In the genomic region with DNA sequence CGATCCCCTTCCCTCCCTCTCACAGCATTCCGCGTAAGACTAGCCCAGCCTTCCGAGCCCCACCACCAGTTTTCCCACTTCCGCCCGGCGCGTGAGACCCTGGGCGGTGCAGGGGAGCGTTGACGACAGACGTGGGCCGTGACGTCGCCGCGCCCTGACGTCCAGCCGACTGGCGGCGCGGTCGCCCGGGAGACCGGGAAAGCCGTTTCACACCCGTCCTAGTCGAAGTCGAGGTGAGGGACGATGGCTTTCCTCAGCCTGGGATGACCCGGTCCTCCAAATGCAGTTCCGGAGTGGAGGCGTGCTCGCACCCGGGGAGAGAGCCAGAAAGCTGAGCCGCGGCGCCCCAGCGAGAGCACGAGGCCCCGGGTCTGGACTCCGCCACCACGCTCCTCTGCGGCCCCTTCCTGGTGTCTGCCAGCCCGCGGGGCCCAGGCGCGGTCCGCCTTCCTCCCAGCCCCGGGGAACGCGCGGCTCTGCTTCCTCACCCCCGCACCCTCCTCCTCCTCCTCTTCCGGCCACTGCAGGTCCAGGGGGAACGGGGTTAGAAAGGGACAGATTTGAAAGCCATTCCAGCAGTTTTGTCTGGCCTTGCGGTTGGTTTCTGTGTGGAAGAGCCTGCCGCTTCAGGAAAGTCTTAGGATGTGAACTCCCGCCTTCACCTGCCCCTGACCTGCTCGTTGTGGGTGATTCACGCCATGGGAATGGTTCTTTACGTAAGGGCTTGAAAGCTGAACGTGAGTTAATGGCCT, we compare ENCODE assay signal across 1 cellular context.
TF ChIP-seq lines count a peak whose summit lies in the region.

A gene (plus strand): TSS at position 210 of the 752 bp plus-strand sequence. CDS start 2,977 bp downstream, outside the sequence.

TF ChIP-seq in K562, 482 proteins besides CTCF, POLR2A, EP300 and RAD21 (continued from another document and continues in another):
- TF ChIP-seq, protein P1, sequence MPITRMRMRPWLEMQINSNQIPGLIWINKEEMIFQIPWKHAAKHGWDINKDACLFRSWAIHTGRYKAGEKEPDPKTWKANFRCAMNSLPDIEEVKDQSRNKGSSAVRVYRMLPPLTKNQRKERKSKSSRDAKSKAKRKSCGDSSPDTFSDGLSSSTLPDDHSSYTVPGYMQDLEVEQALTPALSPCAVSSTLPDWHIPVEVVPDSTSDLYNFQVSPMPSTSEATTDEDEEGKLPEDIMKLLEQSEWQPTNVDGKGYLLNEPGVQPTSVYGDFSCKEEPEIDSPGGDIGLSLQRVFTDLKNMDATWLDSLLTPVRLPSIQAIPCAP (CRISPR knock-in tag; IDR thresholded peaks at IDR 0.05; ENCODE audit: borderline replicate concordance) = no peak; the same call in 1 of the 2 replicates
- TF ChIP-seq HMG20B (CRISPR knock-in tag; IDR thresholded peaks at IDR 0.05) = no peak
- TF ChIP-seq MEF2D (tag; conservative IDR thresholded peaks at IDR 0.05; ENCODE audit: low read depth) = no peak
- TF ChIP-seq, protein P2, sequence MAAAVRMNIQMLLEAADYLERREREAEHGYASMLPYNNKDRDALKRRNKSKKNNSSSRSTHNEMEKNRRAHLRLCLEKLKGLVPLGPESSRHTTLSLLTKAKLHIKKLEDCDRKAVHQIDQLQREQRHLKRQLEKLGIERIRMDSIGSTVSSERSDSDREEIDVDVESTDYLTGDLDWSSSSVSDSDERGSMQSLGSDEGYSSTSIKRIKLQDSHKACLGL (CRISPR knock-in tag; IDR thresholded peaks at IDR 0.05; ENCODE audit: borderline replicate concordance, poor library complexity, severe bottlenecking) = no peak
- TF ChIP-seq, protein P3, sequence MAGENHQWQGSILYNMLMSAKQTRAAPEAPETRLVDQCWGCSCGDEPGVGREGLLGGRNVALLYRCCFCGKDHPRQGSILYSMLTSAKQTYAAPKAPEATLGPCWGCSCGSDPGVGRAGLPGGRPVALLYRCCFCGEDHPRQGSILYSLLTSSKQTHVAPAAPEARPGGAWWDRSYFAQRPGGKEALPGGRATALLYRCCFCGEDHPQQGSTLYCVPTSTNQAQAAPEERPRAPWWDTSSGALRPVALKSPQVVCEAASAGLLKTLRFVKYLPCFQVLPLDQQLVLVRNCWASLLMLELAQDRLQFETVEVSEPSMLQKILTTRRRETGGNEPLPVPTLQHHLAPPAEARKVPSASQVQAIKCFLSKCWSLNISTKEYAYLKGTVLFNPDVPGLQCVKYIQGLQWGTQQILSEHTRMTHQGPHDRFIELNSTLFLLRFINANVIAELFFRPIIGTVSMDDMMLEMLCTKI (IDR thresholded peaks at IDR 0.05; ENCODE audit: partially characterized antibody) = no peak
- TF ChIP-seq PRPF4 (IDR thresholded peaks at IDR 0.05; ENCODE audit: insufficient read depth, low read depth, low read length, poor library complexity, severe bottlenecking) = no peak
- 0 out of 2 replicates have a peak, but pooled peaks have one; percentile 55 for TF ChIP-seq ZNF431 (CRISPR knock-in tag; IDR thresholded peaks at IDR 0.05)
- TF ChIP-seq EWSR1 (IDR thresholded peaks at IDR 0.05; ENCODE audit: borderline replicate concordance, low read depth, partially characterized antibody) = no peak
- no peak for TF ChIP-seq ZNF717 (CRISPR knock-in tag; IDR thresholded peaks at IDR 0.05)
- TF ChIP-seq RFX5 (IDR thresholded peaks at IDR 0.05; ENCODE audit: low read depth, low read length) = no peak
- no peak for TF ChIP-seq XRCC4 (IDR thresholded peaks at IDR 0.05; ENCODE audit: extremely low read depth, insufficient read depth, insufficient read length)
- TF ChIP-seq NCOA1 (IDR thresholded peaks at IDR 0.05; ENCODE audit: low read depth) = peak; percentile 91
- TF ChIP-seq, protein P4, sequence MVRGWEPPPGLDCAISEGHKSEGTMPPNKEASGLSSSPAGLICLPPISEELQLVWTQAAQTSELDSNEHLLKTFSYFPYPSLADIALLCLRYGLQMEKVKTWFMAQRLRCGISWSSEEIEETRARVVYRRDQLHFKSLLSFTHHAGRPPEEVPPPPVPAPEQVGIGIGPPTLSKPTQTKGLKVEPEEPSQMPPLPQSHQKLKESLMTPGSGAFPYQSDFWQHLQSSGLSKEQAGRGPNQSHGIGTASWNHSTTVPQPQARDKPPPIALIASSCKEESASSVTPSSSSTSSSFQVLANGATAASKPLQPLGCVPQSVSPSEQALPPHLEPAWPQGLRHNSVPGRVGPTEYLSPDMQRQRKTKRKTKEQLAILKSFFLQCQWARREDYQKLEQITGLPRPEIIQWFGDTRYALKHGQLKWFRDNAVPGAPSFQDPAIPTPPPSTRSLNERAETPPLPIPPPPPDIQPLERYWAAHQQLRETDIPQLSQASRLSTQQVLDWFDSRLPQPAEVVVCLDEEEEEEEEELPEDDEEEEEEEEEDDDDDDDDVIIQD (CRISPR knock-in tag; IDR thresholded peaks at IDR 0.05) = peak; percentile 76; the same call in 1 of the 2 replicates
- no peak for TF ChIP-seq ZNF174 (CRISPR knock-in tag; IDR thresholded peaks at IDR 0.05)
- TF ChIP-seq ELF2 (CRISPR knock-in tag; IDR thresholded peaks at IDR 0.05) = peak; percentile 72
- TF ChIP-seq, protein P5, sequence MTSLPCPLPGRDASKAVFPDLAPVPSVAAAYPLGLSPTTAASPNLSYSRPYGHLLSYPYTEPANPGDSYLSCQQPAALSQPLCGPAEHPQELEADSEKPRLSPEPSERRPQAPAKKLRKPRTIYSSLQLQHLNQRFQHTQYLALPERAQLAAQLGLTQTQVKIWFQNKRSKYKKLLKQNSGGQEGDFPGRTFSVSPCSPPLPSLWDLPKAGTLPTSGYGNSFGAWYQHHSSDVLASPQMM (CRISPR knock-in tag; IDR thresholded peaks at IDR 0.05) = no peak
- TF ChIP-seq, protein P6, sequence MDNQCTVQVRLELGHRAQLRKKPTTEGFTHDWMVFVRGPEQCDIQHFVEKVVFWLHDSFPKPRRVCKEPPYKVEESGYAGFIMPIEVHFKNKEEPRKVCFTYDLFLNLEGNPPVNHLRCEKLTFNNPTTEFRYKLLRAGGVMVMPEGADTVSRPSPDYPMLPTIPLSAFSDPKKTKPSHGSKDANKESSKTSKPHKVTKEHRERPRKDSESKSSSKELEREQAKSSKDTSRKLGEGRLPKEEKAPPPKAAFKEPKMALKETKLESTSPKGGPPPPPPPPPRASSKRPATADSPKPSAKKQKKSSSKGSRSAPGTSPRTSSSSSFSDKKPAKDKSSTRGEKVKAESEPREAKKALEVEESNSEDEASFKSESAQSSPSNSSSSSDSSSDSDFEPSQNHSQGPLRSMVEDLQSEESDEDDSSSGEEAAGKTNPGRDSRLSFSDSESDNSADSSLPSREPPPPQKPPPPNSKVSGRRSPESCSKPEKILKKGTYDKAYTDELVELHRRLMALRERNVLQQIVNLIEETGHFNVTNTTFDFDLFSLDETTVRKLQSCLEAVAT (IDR thresholded peaks at IDR 0.05) = 0 out of 4 replicates have a peak, but pooled peaks of 1 of the 2 experiments have one; percentile 4
- no peak for TF ChIP-seq SNIP1 (IDR thresholded peaks at IDR 0.05; ENCODE audit: low read depth)
- TF ChIP-seq SUPT5H (IDR thresholded peaks at IDR 0.05) = peak; percentile 96
- TF ChIP-seq SOX6 (IDR thresholded peaks at IDR 0.05) = no peak
- no peak for TF ChIP-seq ZKSCAN1 (IDR thresholded peaks at IDR 0.05; ENCODE audit: low read depth, low read length)
- TF ChIP-seq, protein P7, sequence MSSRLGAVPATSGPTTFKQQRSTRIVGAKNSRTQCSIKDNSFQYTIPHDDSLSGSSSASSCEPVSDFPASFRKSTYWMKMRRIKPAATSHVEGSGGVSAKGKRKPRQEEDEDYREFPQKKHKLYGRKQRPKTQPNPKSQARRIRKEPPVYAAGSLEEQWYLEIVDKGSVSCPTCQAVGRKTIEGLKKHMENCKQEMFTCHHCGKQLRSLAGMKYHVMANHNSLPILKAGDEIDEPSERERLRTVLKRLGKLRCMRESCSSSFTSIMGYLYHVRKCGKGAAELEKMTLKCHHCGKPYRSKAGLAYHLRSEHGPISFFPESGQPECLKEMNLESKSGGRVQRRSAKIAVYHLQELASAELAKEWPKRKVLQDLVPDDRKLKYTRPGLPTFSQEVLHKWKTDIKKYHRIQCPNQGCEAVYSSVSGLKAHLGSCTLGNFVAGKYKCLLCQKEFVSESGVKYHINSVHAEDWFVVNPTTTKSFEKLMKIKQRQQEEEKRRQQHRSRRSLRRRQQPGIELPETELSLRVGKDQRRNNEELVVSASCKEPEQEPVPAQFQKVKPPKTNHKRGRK (tag; IDR thresholded peaks at IDR 0.05) = no peak
- peak; percentile 67 for TF ChIP-seq MYC (IDR thresholded peaks at IDR 0.05; ENCODE audit: low read depth, low read length)
- no peak for TF ChIP-seq MYC (CRISPR knock-in tag; IDR thresholded peaks at IDR 0.05; ENCODE audit: borderline replicate concordance, low read depth)
- no peak; the same call in 1 of the 2 replicates for TF ChIP-seq HCFC1 (IDR thresholded peaks at IDR 0.05; ENCODE audit: low read depth, low read length)
- no peak for TF ChIP-seq IRF2 (CRISPR knock-in tag; IDR thresholded peaks at IDR 0.05)
- TF ChIP-seq MEIS2 (IDR thresholded peaks at IDR 0.05; ENCODE audit: partially characterized antibody) = peak; percentile 64
- TF ChIP-seq PYGO2 (tag; IDR thresholded peaks at IDR 0.05) = no peak
- TF ChIP-seq SRSF7 (optimal IDR thresholded peaks at IDR 0.05; ENCODE audit: low read depth, low read length) = no peak
- TF ChIP-seq SMARCC2 (IDR thresholded peaks at IDR 0.05; ENCODE audit: low read depth) = no peak
- no peak for TF ChIP-seq NFATC3 (IDR thresholded peaks at IDR 0.05)
- TF ChIP-seq, protein P8, sequence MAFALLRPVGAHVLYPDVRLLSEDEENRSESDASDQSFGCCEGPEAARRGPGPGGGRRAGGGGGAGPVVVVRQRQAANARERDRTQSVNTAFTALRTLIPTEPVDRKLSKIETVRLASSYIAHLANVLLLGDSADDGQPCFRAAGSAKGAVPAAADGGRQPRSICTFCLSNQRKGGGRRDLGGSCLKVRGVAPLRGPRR (CRISPR knock-in tag; IDR thresholded peaks at IDR 0.05) = no peak
- TF ChIP-seq SNRNP70 (optimal IDR thresholded peaks at IDR 0.05; ENCODE audit: low read depth, low read length) = no peak
- TF ChIP-seq MCM5 (IDR thresholded peaks at IDR 0.05; ENCODE audit: low read depth) = no peak
- TF ChIP-seq HEY1 (CRISPR knock-in tag; IDR thresholded peaks at IDR 0.05; ENCODE audit: borderline replicate concordance) = no peak
- TF ChIP-seq HMGN3 (IDR thresholded peaks at IDR 0.05; ENCODE audit: borderline replicate concordance, extremely low read depth, insufficient read length, low read depth, low read length) = peak; percentile 93
- no peak for TF ChIP-seq SREBF1 (IDR thresholded peaks at IDR 0.05; ENCODE audit: borderline replicate concordance, low read depth, low read length)
- TF ChIP-seq RBBP5 (IDR thresholded peaks at IDR 0.05; ENCODE audit: borderline replicate concordance, insufficient read depth, low read length, poor library complexity, severe bottlenecking) = peak; percentile 89
- TF ChIP-seq, protein P9, sequence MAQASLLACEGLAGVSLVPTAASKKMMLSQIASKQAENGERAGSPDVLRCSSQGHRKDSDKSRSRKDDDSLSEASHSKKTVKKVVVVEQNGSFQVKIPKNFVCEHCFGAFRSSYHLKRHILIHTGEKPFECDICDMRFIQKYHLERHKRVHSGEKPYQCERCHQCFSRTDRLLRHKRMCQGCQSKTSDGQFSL (CRISPR knock-in tag; IDR thresholded peaks at IDR 0.05) = no peak
- TF ChIP-seq, protein P9 (tag; IDR thresholded peaks at IDR 0.05) = no peak
- TF ChIP-seq NEUROD1 (IDR thresholded peaks at IDR 0.05; ENCODE audit: borderline replicate concordance, low read depth, low read length, partially characterized antibody) = peak; percentile 35
- TF ChIP-seq SMARCA5 (IDR thresholded peaks at IDR 0.05) = no peak
- TF ChIP-seq NFIC (IDR thresholded peaks at IDR 0.05) = peak; percentile 11; the same call in 1 of the 2 replicates
- TF ChIP-seq, protein P10, sequence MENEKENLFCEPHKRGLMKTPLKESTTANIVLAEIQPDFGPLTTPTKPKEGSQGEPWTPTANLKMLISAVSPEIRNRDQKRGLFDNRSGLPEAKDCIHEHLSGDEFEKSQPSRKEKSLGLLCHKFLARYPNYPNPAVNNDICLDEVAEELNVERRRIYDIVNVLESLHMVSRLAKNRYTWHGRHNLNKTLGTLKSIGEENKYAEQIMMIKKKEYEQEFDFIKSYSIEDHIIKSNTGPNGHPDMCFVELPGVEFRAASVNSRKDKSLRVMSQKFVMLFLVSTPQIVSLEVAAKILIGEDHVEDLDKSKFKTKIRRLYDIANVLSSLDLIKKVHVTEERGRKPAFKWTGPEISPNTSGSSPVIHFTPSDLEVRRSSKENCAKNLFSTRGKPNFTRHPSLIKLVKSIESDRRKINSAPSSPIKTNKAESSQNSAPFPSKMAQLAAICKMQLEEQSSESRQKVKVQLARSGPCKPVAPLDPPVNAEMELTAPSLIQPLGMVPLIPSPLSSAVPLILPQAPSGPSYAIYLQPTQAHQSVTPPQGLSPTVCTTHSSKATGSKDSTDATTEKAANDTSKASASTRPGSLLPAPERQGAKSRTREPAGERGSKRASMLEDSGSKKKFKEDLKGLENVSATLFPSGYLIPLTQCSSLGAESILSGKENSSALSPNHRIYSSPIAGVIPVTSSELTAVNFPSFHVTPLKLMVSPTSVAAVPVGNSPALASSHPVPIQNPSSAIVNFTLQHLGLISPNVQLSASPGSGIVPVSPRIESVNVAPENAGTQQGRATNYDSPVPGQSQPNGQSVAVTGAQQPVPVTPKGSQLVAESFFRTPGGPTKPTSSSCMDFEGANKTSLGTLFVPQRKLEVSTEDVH (IDR thresholded peaks at IDR 0.05; ENCODE audit: low read depth, partially characterized antibody) = no peak
- TF ChIP-seq HLTF (IDR thresholded peaks at IDR 0.05) = 0 out of 2 replicates have a peak, but pooled peaks have one; percentile 81
- TF ChIP-seq, protein P11, sequence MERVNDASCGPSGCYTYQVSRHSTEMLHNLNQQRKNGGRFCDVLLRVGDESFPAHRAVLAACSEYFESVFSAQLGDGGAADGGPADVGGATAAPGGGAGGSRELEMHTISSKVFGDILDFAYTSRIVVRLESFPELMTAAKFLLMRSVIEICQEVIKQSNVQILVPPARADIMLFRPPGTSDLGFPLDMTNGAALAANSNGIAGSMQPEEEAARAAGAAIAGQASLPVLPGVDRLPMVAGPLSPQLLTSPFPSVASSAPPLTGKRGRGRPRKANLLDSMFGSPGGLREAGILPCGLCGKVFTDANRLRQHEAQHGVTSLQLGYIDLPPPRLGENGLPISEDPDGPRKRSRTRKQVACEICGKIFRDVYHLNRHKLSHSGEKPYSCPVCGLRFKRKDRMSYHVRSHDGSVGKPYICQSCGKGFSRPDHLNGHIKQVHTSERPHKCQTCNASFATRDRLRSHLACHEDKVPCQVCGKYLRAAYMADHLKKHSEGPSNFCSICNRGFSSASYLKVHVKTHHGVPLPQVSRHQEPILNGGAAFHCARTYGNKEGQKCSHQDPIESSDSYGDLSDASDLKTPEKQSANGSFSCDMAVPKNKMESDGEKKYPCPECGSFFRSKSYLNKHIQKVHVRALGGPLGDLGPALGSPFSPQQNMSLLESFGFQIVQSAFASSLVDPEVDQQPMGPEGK (CRISPR knock-in tag; IDR thresholded peaks at IDR 0.05; ENCODE audit: borderline replicate concordance) = no peak
- no peak for TF ChIP-seq BDP1 (IDR thresholded peaks at IDR 0.05; ENCODE audit: insufficient read depth, insufficient read length)
- TF ChIP-seq, protein P12, sequence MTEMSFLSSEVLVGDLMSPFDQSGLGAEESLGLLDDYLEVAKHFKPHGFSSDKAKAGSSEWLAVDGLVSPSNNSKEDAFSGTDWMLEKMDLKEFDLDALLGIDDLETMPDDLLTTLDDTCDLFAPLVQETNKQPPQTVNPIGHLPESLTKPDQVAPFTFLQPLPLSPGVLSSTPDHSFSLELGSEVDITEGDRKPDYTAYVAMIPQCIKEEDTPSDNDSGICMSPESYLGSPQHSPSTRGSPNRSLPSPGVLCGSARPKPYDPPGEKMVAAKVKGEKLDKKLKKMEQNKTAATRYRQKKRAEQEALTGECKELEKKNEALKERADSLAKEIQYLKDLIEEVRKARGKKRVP (CRISPR knock-in tag; IDR thresholded peaks at IDR 0.05) = no peak
- TF ChIP-seq ZNF197 (CRISPR knock-in tag; IDR thresholded peaks at IDR 0.05; ENCODE audit: low read depth) = peak; percentile 83
